32 cellular contexts compared by ENCODE assay signal in genomic region chr4:78720151-78720726, GRCh38. TPM values are rescaled to one million over a fixed set of nuclear protein-coding genes. Genes with fewer than 3 reads are reported as not detected.
DNase-seq lines count a peak whose midpoint lies in the region; ATAC-seq and TF ChIP-seq lines count a peak whose summit lies in the region.
"Had no signal": no experiment of that assay in that cellular context is flagged by ENCODE, and none has a peak within 500 bp of the region (broad histone marks: within the 10 kb centered on the region; RNA-seq: fewer than 3 reads in every experiment).

No MANE protein-coding gene starts in this region.

- peak overlapping the region in 5 of 7 donors; percentile 35 to 87 (median 68) for H3K27ac Mint-ChIP-seq in CD14-positive monocyte
- H3K27ac Mint-ChIP-seq in WTC11, result peak overlapping the region; percentile 67; the same call in 1 of the 2 replicates
- no peak overlapping the region for H3K27ac Mint-ChIP-seq in osteocyte (ENCODE audit: unreplicated experiment)
- H3K27ac Mint-ChIP-seq: activated CD8-positive, alpha-beta memory T cell treated with anti-CD3 and anti-CD28 coated beads, Interleukin-2, amount 10 ng/mL, durations not matched to agents 7 days and 5 days had no signal

- H3K27ac ChIP-seq in HUES48 (ENCODE audit: low read depth, low read length) (peak overlapping the region; percentile 26), iPS-20b (ENCODE audit: low read length) (no peak overlapping the region), WERI-Rb-1 (no peak overlapping the region), SJCRH30 (no peak overlapping the region)
- H3K27ac ChIP-seq: brain microvascular endothelial cell, foreskin keratinocyte, KMS-11, ovary, suprapubic skin, upper lobe of right lung had no signal

- H3K36me3 Mint-ChIP-seq in CD14-positive monocyte (peaks cover 9% of the 10 kb centered on the region in 2 donors), WTC11 (peaks cover 22% of the 10 kb centered on the region), osteocyte (ENCODE audit: unreplicated experiment) (no peaks in the 10 kb centered on the region)
- H3K36me3 Mint-ChIP-seq: activated CD8-positive, alpha-beta memory T cell treated with anti-CD3 and anti-CD28 coated beads, Interleukin-2, amount 10 ng/mL, durations not matched to agents 7 days and 5 days; naive thymus-derived CD4-positive, alpha-beta T cell had no signal

- H3K9me3 Mint-ChIP-seq in CD14-positive monocyte, result peaks cover 0 to 3% (median 0%) of the 10 kb centered on the region in 7 donors
- H3K9me3 Mint-ChIP-seq in WTC11, result peaks cover 27% of the 10 kb centered on the region
- no peaks in the 10 kb centered on the region for H3K9me3 Mint-ChIP-seq in osteocyte (ENCODE audit: unreplicated experiment)
- H3K9me3 Mint-ChIP-seq: activated B cell treated with CpG ODN at 0.5 μM for 24 hours; activated CD4-positive, alpha-beta T cell treated with anti-CD3 and anti-CD28 coated beads, Interleukin-2, amount 10 ng/mL, durations not matched to agents 7 days and 5 days; activated T-cell treated with anti-CD3 and anti-CD28 coated beads, Interleukin-2, amount 50 U/mL, for 4 hours had no signal

- H3K9me3 ChIP-seq in HUES48 (ENCODE audit: control insufficient read depth, insufficient read depth, low read length), result no peaks in the 10 kb centered on the region
- no peaks in the 10 kb centered on the region for H3K9me3 ChIP-seq in iPS-20b (ENCODE audit: insufficient read depth, low read depth, low read length)
- no peaks in the 10 kb centered on the region for H3K9me3 ChIP-seq in WERI-Rb-1 (ENCODE audit: severe bottlenecking)
- no peaks in the 10 kb centered on the region; the same call in 1 of the 2 replicates for H3K9me3 ChIP-seq in SJCRH30 (replicated peaks)
- H3K9me3 ChIP-seq: BLaER1 treated with 17β-estradiol and CSF1 and Interleukin-3, amounts not matched to agents 10 nM and 100 nM; esophagus squamous epithelium; heart left ventricle; MG63; ovary; suprapubic skin; upper lobe of right lung had no signal

- peaks cover 75% of the 10 kb centered on the region for H3K4me1 Mint-ChIP-seq in CD14-positive monocyte
- peaks cover 49% of the 10 kb centered on the region for H3K4me1 Mint-ChIP-seq in WTC11
- peaks cover 2% of the 10 kb centered on the region for H3K4me1 Mint-ChIP-seq in osteocyte (ENCODE audit: unreplicated experiment)

- intact Hi-C loops in CD14-positive monocyte (cut with micrococcal nuclease), result no loop called here

- peak overlapping the region; percentile 9 to 88 for H3K4me3 Mint-ChIP-seq in CD14-positive monocyte
- H3K4me3 Mint-ChIP-seq in WTC11, result peak overlapping the region; percentile 20; the same call in 1 of the 2 replicates
- no peak overlapping the region for H3K4me3 Mint-ChIP-seq in osteocyte (ENCODE audit: unreplicated experiment)

- H3K4me1 ChIP-seq in HUES48 (ENCODE audit: control insufficient read depth, insufficient read depth, low read length), result peaks cover 43% of the 10 kb centered on the region
- peaks cover 32% of the 10 kb centered on the region; the same call in 1 of the 2 replicates for H3K4me1 ChIP-seq in iPS-20b (ENCODE audit: insufficient read depth, low read length)
- H3K4me1 ChIP-seq in SJCRH30, result no peaks in the 10 kb centered on the region
- H3K4me1 ChIP-seq: foreskin keratinocyte, upper lobe of right lung had no signal

- H3K4me3 ChIP-seq in HUES48 (ENCODE audit: low read depth, low read length) (peak overlapping the region; percentile 23; the same call in 1 of the 2 replicates), iPS-20b (ENCODE audit: low read length) (0 out of 2 replicates have a peak overlapping the region, but pooled peaks have one; percentile 12), WERI-Rb-1 (ENCODE audit: low read depth, low read length) (no peak overlapping the region), SJCRH30 (no peak overlapping the region)
- H3K4me3 ChIP-seq: dorsolateral prefrontal cortex, esophagus squamous epithelium, MG63, ovary, suprapubic skin, upper lobe of right lung had no signal

- DNase-seq in CD14-positive monocyte (ENCODE audit: low spot score), result no peak
- DNase-seq in WTC11 (ENCODE audit: low spot score), result no peak
- no peak for DNase-seq in WERI-Rb-1
- DNase-seq in osteocyte (ENCODE audit: extremely low spot score, unreplicated experiment), result no peak
- DNase-seq in DMS79 (lab: John Stamatoyannopoulos, UW), result no peak
- no peak for DNase-seq in SJCRH30
- DNase-seq: activated B cell treated with CpG ODN at 0.5 μM for 24 hours; activated T-cell treated with anti-CD3 and anti-CD28 coated beads, Interleukin-2, amount 50 U/mL, for 4 hours; brain microvascular endothelial cell; DMS53; dorsolateral prefrontal cortex; esophagus squamous epithelium; foreskin keratinocyte; MG63; midbrain; NCI-H1105 treated with DMSO at 0.1 percent for 48 hours; NCI-H1930; NCI-H524; ovary; SIG-M5; stimulated activated naive CD4-positive, alpha-beta T cell treated with Interleukin-2 at 50 U/mL for 16 hours; T1000; upper lobe of right lung had no signal

- H3K27me3 ChIP-seq in HUES48 (ENCODE audit: control insufficient read depth, insufficient read depth, low read length), result peaks cover 7% of the 10 kb centered on the region
- peaks cover 4% of the 10 kb centered on the region; the same call in 1 of the 2 replicates for H3K27me3 ChIP-seq in iPS-20b (ENCODE audit: insufficient read depth, low read length)
- H3K27me3 ChIP-seq in WERI-Rb-1 (ENCODE audit: insufficient read depth, low read depth, severe bottlenecking), result no peaks in the 10 kb centered on the region
- H3K27me3 ChIP-seq in SJCRH30, result no peaks in the 10 kb centered on the region
- H3K27me3 ChIP-seq: BLaER1 treated with 17β-estradiol and CSF1 and Interleukin-3, amounts not matched to agents 10 nM and 100 nM; brain microvascular endothelial cell; dorsolateral prefrontal cortex; esophagus squamous epithelium; foreskin keratinocyte; heart left ventricle; MG63; ovary; suprapubic skin; upper lobe of right lung had no signal

- ATAC-seq in WTC11, result peak; percentile 65
- ATAC-seq: foreskin keratinocyte had no signal

- POLR2A ChIA-PET in WTC11 (lab: Charles Lee), result no interaction called here

- H3K9ac ChIP-seq in HUES48 (ENCODE audit: low read depth, low read length) (no peak overlapping the region), iPS-20b (ENCODE audit: low read depth, low read length) (no peak overlapping the region)
- H3K9ac ChIP-seq: KMS-11 had no signal

- CTCF ChIA-PET in WTC11 (lab: Charles Lee), result no interaction called here

- TF ChIP-seq CTCF in CD14-positive monocyte (IDR thresholded peaks at IDR 0.05) (no peak), WTC11 (IDR thresholded peaks at IDR 0.05) (no peak), WERI-Rb-1 (IDR thresholded peaks at IDR 0.05; ENCODE audit: low read depth, low read length) (no peak), osteocyte (IDR thresholded peaks at IDR 0.05) (no peak)

- H3K27me3 Mint-ChIP-seq in CD14-positive monocyte (ENCODE audit: low read depth in 3 of 3) (peaks cover 0 to 11% (median 2%) of the 10 kb centered on the region in 3 donors), WTC11 (ENCODE audit: low read depth) (peaks cover 54% of the 10 kb centered on the region), osteocyte (ENCODE audit: unreplicated experiment) (no peaks in the 10 kb centered on the region)
- H3K27me3 Mint-ChIP-seq: activated B cell treated with CpG ODN at 0.5 μM for 24 hours; activated CD4-positive, alpha-beta T cell treated with anti-CD3 and anti-CD28 coated beads, Interleukin-2, amount 10 ng/mL, durations not matched to agents 7 days and 5 days; activated CD8-positive, alpha-beta memory T cell treated with anti-CD3 and anti-CD28 coated beads, Interleukin-2, amount 10 ng/mL, durations not matched to agents 7 days and 5 days had no signal

- no peaks in the 10 kb centered on the region for H3K36me3 ChIP-seq in HUES48 (ENCODE audit: control insufficient read depth, insufficient read depth, low read length)
- H3K36me3 ChIP-seq in iPS-20b (ENCODE audit: insufficient read depth, low read depth, low read length), result no peaks in the 10 kb centered on the region
- no peaks in the 10 kb centered on the region for H3K36me3 ChIP-seq in WERI-Rb-1
- no peaks in the 10 kb centered on the region for H3K36me3 ChIP-seq in SJCRH30
- H3K36me3 ChIP-seq: BLaER1 treated with 17β-estradiol and CSF1 and Interleukin-3, amounts not matched to agents 10 nM and 100 nM; brain microvascular endothelial cell; esophagus squamous epithelium; heart left ventricle; MG63; ovary; suprapubic skin; upper lobe of right lung had no signal

TF ChIP-seq in WTC11, 78 proteins besides CTCF, POLR2A, EP300 and RAD21 (continues in another document):
- no peak for TF ChIP-seq ESRRA (CRISPR knock-in tag; IDR thresholded peaks at IDR 0.05; ENCODE audit: borderline replicate concordance)
- no peak for TF ChIP-seq GRHL2 (CRISPR knock-in tag; IDR thresholded peaks at IDR 0.05; ENCODE audit: insufficient replicate concordance, severe bottlenecking)
- TF ChIP-seq, protein P1, sequence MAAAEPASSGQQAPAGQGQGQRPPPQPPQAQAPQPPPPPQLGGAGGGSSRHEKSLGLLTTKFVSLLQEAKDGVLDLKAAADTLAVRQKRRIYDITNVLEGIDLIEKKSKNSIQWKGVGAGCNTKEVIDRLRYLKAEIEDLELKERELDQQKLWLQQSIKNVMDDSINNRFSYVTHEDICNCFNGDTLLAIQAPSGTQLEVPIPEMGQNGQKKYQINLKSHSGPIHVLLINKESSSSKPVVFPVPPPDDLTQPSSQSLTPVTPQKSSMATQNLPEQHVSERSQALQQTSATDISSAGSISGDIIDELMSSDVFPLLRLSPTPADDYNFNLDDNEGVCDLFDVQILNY (CRISPR knock-in tag; IDR thresholded peaks at IDR 0.05), result no peak
- no peak for TF ChIP-seq FOXP4 (CRISPR knock-in tag; IDR thresholded peaks at IDR 0.05)
- no peak for TF ChIP-seq NR3C1 (CRISPR knock-in tag; conservative IDR thresholded peaks at IDR 0.05; ENCODE audit: low read depth)

RNA-seq across cellular contexts. Expression of gene BMP2K, which starts 55.9 kb away (rescaled TPM):
- polyA plus RNA-seq in CD14-positive monocyte, result 10 to 100 TPM; 11.8 to 21.6 TPM
- 19.9 to 23.3 TPM (median 20.2 TPM) in 3 replicates for total RNA-seq in WTC11 (2021)
- 19.5 and 23.0 TPM in 2 replicates for total RNA-seq in osteocyte
- total RNA-seq in SJCRH30 (2014; rRNA removed; shearing (Covaris generic)), result 42.6 and 56.1 TPM in 2 replicates

Comparison
In these comparisons a context has a peak if more than half of its experiments do, and no peak if none do; other contexts are left out.
1. H3K4me3 ChIP-seq: peak in HUES48 (single experiment) and iPS-20b (single experiment); none in WERI-Rb-1 (single experiment) and SJCRH30 (single experiment).